ENCODE assay signal across 21 cellular contexts in the genomic region with DNA sequence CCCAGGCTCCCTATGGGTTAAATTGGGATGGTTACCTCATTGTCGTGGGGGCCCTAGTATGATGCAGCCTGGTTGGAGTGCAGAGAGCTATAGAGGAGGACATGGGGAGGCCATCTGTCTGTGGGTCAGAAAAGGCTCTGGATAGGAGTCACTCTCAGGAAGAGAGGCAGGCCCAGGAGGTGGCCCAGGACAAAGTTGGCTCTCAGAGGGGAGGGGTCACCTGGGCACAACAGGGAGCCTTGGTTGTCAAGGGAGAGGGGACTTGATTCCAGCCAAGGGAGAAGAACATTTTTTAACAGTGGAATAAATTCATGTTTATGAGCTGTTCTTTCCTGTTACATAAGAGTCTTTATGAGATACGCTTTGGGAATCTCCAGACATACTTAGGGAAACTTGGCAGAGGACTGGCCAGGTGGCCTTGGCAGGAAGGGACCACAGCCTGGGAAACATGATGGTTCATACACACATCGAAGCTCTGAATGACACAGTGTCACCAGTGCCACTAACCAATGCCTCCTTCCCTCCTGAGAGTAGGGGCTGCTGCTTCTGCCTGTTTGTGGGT. TPM values are rescaled to one million over a fixed set of nuclear protein-coding genes. Genes with fewer than 3 reads are reported as not detected.
DNase-seq lines count a peak whose midpoint lies in the region; TF ChIP-seq lines count a peak whose summit lies in the region.
"Had no signal": no experiment of that assay in that cellular context is flagged by ENCODE, and none has a peak within 500 bp of the region (broad histone marks: within the 10 kb centered on the region; RNA-seq: fewer than 3 reads in every experiment).

No MANE protein-coding gene starts in this region.

- no peaks in the 10 kb centered on the region for H3K36me3 ChIP-seq in HEK293 (ENCODE audit: control insufficient read depth in 2 of 2, insufficient read depth in 1 of 2, low read length in 2 of 2)
- H3K36me3 ChIP-seq in adrenal gland (replicated peaks in 1 of 2) = no peaks in the 10 kb centered on the region
- H3K36me3 ChIP-seq: SJSA1 had no signal

- H3K4me3 ChIP-seq in HEK293 (ENCODE audit: low read depth, low read length) = no peak overlapping the region
- no peak overlapping the region for H3K4me3 ChIP-seq in adrenal gland
- H3K4me3 ChIP-seq in fibroblast of pulmonary artery (replicated peaks; ENCODE audit: low read depth, low read length) = no peak overlapping the region
- H3K4me3 ChIP-seq: SJSA1 had no signal

- H3K4me1 Mint-ChIP-seq in progenitor cell of endocrine pancreas (ENCODE audit: low read depth) = peaks cover 19% of the 10 kb centered on the region

- H3K4me1 ChIP-seq in HEK293 (ENCODE audit: control insufficient read depth, insufficient read depth, low read length) (no peaks in the 10 kb centered on the region), adrenal gland (replicated peaks in 1 of 2) (no peaks in the 10 kb centered on the region)
- H3K4me1 ChIP-seq: SJSA1 had no signal

- no peak for TF ChIP-seq CTCF in HEK293 (tag by site-specific recombination; IDR thresholded peaks at IDR 0.05)
- TF ChIP-seq CTCF in adrenal gland (IDR thresholded peaks at IDR 0.05) = no peak
- no peak for TF ChIP-seq CTCF in fibroblast of pulmonary artery (IDR thresholded peaks at IDR 0.05; ENCODE audit: low read length, missing control alignments)
- TF ChIP-seq CTCF in progenitor cell of endocrine pancreas (IDR thresholded peaks at IDR 0.05; ENCODE audit: unreplicated experiment) = no peak
- TF ChIP-seq CTCF in RWPE1 (conservative IDR thresholded peaks at IDR 0.05; ENCODE audit: low read depth) = no peak

- no peaks in the 10 kb centered on the region for H3K36me3 Mint-ChIP-seq in progenitor cell of endocrine pancreas (ENCODE audit: insufficient read depth)
- H3K36me3 Mint-ChIP-seq: CD4-positive, alpha-beta memory T cell had no signal

- WGBS in adrenal gland, 4 donors = 45 to 62% (median 51%) methylated on average over 2 to 3 of the region's 3 CpGs

- no peak overlapping the region for H3K27ac ChIP-seq in HEK293 (ENCODE audit: extremely low read depth, low read depth, low read length)
- H3K27ac ChIP-seq in adrenal gland = no peak overlapping the region
- H3K27ac ChIP-seq in RWPE1 = no peak overlapping the region
- H3K27ac ChIP-seq: SJSA1 had no signal

- no peaks in the 10 kb centered on the region for H3K9me3 ChIP-seq in HEK293 (ENCODE audit: control insufficient read depth, insufficient read depth, low read depth, low read length)
- H3K9me3 ChIP-seq in adrenal gland (replicated peaks in 1 of 3) = no peaks in the 10 kb centered on the region
- H3K9me3 ChIP-seq: BE2C, SJSA1 had no signal

- POLR2A ChIA-PET in HEK293 (lab: Yijun Ruan, JAX) = no interaction called here
- POLR2A ChIA-PET in RWPE1 (lab: Yijun Ruan, JAX; ENCODE audit: low non-redundant PET) = no interaction called here

- DNase-seq in adrenal gland (peak in 6 of 7 donors; percentile 13 to 62 (median 36)), fibroblast of pulmonary artery (ENCODE audit: low read depth) (peak; percentile 57), progenitor cell of endocrine pancreas (ENCODE audit: low spot score, unreplicated experiment) (no peak), GOT3 (lab: John Stamatoyannopoulos, UW) (no peak), GDM1 (lab: John Stamatoyannopoulos, UW) (no peak), RWPE1 (ENCODE audit: low spot score) (no peak), T-helper 1 cell (no peak)
- DNase-seq: ACHN; CD4-positive, alpha-beta memory T cell; DMS79; GF-D8; Karpas-422; MM.1S; NCI-H1105; NCI-H1694 treated with DMSO at 0.1 percent for 48 hours; NCI-H2107; NCI-H345; NCI-H526 treated with DMSO at 0.1 percent for 48 hours had no signal

- no peak for TF ChIP-seq POLR2A in adrenal gland (IDR thresholded peaks at IDR 0.05)

- H3K9me3 Mint-ChIP-seq in progenitor cell of endocrine pancreas (ENCODE audit: low read depth) = no peaks in the 10 kb centered on the region
- H3K9me3 Mint-ChIP-seq: CD4-positive, alpha-beta memory T cell had no signal

- peak overlapping the region; percentile 29 for H3K27ac Mint-ChIP-seq in progenitor cell of endocrine pancreas
- H3K27ac Mint-ChIP-seq: CD4-positive, alpha-beta memory T cell had no signal

- intact Hi-C loops in adrenal gland (cut with DNase I) = no loop called here

- peaks cover 13% of the 10 kb centered on the region for H3K27me3 Mint-ChIP-seq in progenitor cell of endocrine pancreas

- no peak overlapping the region for H3K4me3 Mint-ChIP-seq in progenitor cell of endocrine pancreas (ENCODE audit: low read depth)
- H3K4me3 Mint-ChIP-seq: CD4-positive, alpha-beta memory T cell had no signal

- no peaks in the 10 kb centered on the region for H3K27me3 ChIP-seq in adrenal gland
- H3K27me3 ChIP-seq: BE2C, SJSA1 had no signal

- CTCF ChIA-PET in HEK293 (lab: Yijun Ruan, JAX) = interaction anchor here (0.5 to 1.3 kb wide), 5 partner anchors 9 to 270 kb away, joined by 3 to 5 read pairs (median 3); no protein-coding TSS in a partner anchor
- CTCF ChIA-PET in RWPE1 (lab: Yijun Ruan, JAX) = no interaction called here

TF ChIP-seq in HEK293, 187 proteins besides CTCF, POLR2A, EP300 and RAD21:
- TF ChIP-seq ZNF223 (tag by site-specific recombination; IDR thresholded peaks at IDR 0.05) (0 out of 2 replicates have a peak, but pooled peaks have one; percentile 28), GLIS1 (tag by site-specific recombination; IDR thresholded peaks at IDR 0.05) (no peak), ZNF514 (tag by site-specific recombination; IDR thresholded peaks at IDR 0.05) (no peak), ZIC2 (tag by site-specific recombination; IDR thresholded peaks at IDR 0.05) (peak; percentile 52; the same call in 1 of the 2 replicates)

RNA-seq across cellular contexts. Expression of a gene that starts 27.5 kb away (rescaled TPM):
- total RNA-seq in adrenal gland (not detected), progenitor cell of endocrine pancreas (1.5 and 1.8 TPM in 2 replicates)
- polyA plus RNA-seq in adrenal gland = under 1 TPM in 2 of 3 donors, not detected in 1; 0.03 to 0.16 TPM
- total RNA-seq: CD4-positive, alpha-beta memory T cell had no signal
- polyA plus RNA-seq: CD4-positive, alpha-beta memory T cell had no signal

Comparison
In these comparisons a context has a peak if more than half of its experiments do, and no peak if none do; other contexts are left out.
1. DNase-seq: peak in adrenal gland (6 of 7) and fibroblast of pulmonary artery (single experiment); none in progenitor cell of endocrine pancreas (single experiment), GOT3 (single experiment), GDM1 (single experiment), RWPE1 (single experiment) and T-helper 1 cell (0 of 5).